ENCODE assay signal across 7 cellular contexts in genomic region chr14:63621975-63622374, GRCh38. TPM values are rescaled to one million over a fixed set of nuclear protein-coding genes. Genes with fewer than 3 reads are reported as not detected.
A peak's percentile ranks its signal among the peaks of the same experiment; 100 is the strongest.
DNase-seq lines count a peak whose midpoint lies in the region; ATAC-seq and TF ChIP-seq lines count a peak whose summit lies in the region.
"Not testable (repeated sequence)": the region's sequence is repeated elsewhere in the genome, so short reads cannot be mapped to it uniquely, and the experiment has no call there.

No MANE protein-coding gene starts in this region.

- H3K4me1 Mint-ChIP-seq in CD8-positive, alpha-beta T cell (ENCODE audit: low read depth), result peaks cover 46% of the 10 kb centered on the region
- H3K4me1 Mint-ChIP-seq in WTC11, brain, mesothelial cell of epicardium, nephron progenitor cell: not testable (repeated sequence)
- H3K4me1 Mint-ChIP-seq in activated naive CD4-positive, alpha-beta T cell treated with anti-CD3 and anti-CD28 coated beads, Interleukin-2, amount 50 U/mL, for 24 hours, result peaks cover 60% of the 10 kb centered on the region

- H3K36me3 Mint-ChIP-seq in CD8-positive, alpha-beta T cell, result peaks cover 65% of the 10 kb centered on the region
- H3K36me3 Mint-ChIP-seq in WTC11 (peaks cover 18% of the 10 kb centered on the region), brain (peaks cover 53% of the 10 kb centered on the region), mesothelial cell of epicardium (peaks cover 12% of the 10 kb centered on the region), nephron progenitor cell (ENCODE audit: low read depth) (peaks cover 48% of the 10 kb centered on the region)
- H3K36me3 Mint-ChIP-seq in activated naive CD4-positive, alpha-beta T cell treated with anti-CD3 and anti-CD28 coated beads, Interleukin-2, amount 50 U/mL, for 24 hours, result peaks cover 18% of the 10 kb centered on the region

- intact Hi-C loops in CD8-positive, alpha-beta T cell (cut with DNase I, micrococcal nuclease), result not testable (repeated sequence)

- H3K4me3 ChIP-seq in CD8-positive, alpha-beta T cell (ENCODE audit: low read depth, low read length); cardiac muscle cell: not testable (repeated sequence)

- H3K27ac ChIP-seq in CD8-positive, alpha-beta T cell (ENCODE audit: low read depth, low read length), result not testable (repeated sequence)
- peak overlapping the region; percentile 43 for H3K27ac ChIP-seq in cardiac muscle cell

- ATAC-seq in CD8-positive, alpha-beta T cell; WTC11: not testable (repeated sequence)

- H3K4me1 ChIP-seq in CD8-positive, alpha-beta T cell (ENCODE audit: insufficient read depth, low read length); cardiac muscle cell (ENCODE audit: low read depth): not testable (repeated sequence)

- H3K9me3 Mint-ChIP-seq in CD8-positive, alpha-beta T cell; WTC11; activated naive CD4-positive, alpha-beta T cell treated with anti-CD3 and anti-CD28 coated beads, Interleukin-2, amount 50 U/mL, for 24 hours; brain; mesothelial cell of epicardium; nephron progenitor cell: not testable (repeated sequence)

- not testable (repeated sequence) for TF ChIP-seq CTCF in CD8-positive, alpha-beta T cell (IDR thresholded peaks at IDR 0.05); WTC11 (IDR thresholded peaks at IDR 0.05); brain (conservative IDR thresholded peaks at IDR 0.05); cardiac muscle cell (IDR thresholded peaks at IDR 0.05; ENCODE audit: low read depth, low read length); mesothelial cell of epicardium (IDR thresholded peaks at IDR 0.05; ENCODE audit: unreplicated experiment); nephron progenitor cell (IDR thresholded peaks at IDR 0.05)

- not testable (repeated sequence) for H3K27me3 Mint-ChIP-seq in CD8-positive, alpha-beta T cell (ENCODE audit: low read depth); WTC11 (ENCODE audit: low read depth); activated naive CD4-positive, alpha-beta T cell treated with anti-CD3 and anti-CD28 coated beads, Interleukin-2, amount 50 U/mL, for 24 hours; brain; mesothelial cell of epicardium (ENCODE audit: low read depth); nephron progenitor cell (ENCODE audit: low read depth, poor library complexity)

- not testable (repeated sequence) for H3K9me3 ChIP-seq in CD8-positive, alpha-beta T cell (ENCODE audit: low read length); cardiac muscle cell (ENCODE audit: low read depth)

- DNase-seq in CD8-positive, alpha-beta T cell; WTC11 (ENCODE audit: low spot score); cardiac muscle cell (ENCODE audit: low read depth in 1 of 2, low spot score in 1 of 2); mesothelial cell of epicardium (ENCODE audit: low spot score in 2 of 2, unreplicated experiment in 2 of 2); nephron progenitor cell: not testable (repeated sequence)

- H3K27ac Mint-ChIP-seq in CD8-positive, alpha-beta T cell, result peak overlapping the region; percentile 20
- peak overlapping the region; percentile 55; the same call in 1 of the 2 replicates for H3K27ac Mint-ChIP-seq in WTC11
- peak overlapping the region; percentile 32 for H3K27ac Mint-ChIP-seq in activated naive CD4-positive, alpha-beta T cell treated with anti-CD3 and anti-CD28 coated beads, Interleukin-2, amount 50 U/mL, for 24 hours
- H3K27ac Mint-ChIP-seq in brain, result peak overlapping the region in 3 of 5 experiments; percentile 37 to 73 (median 68)
- peak overlapping the region; percentile 81 for H3K27ac Mint-ChIP-seq in mesothelial cell of epicardium
- H3K27ac Mint-ChIP-seq in nephron progenitor cell, result peak overlapping the region; percentile 95

- H3K27me3 ChIP-seq in CD8-positive, alpha-beta T cell (ENCODE audit: insufficient read depth, low read length); cardiac muscle cell: not testable (repeated sequence)

- not testable (repeated sequence) for H3K36me3 ChIP-seq in CD8-positive, alpha-beta T cell (ENCODE audit: insufficient read depth, low read length); cardiac muscle cell

- POLR2A ChIA-PET in CD8-positive, alpha-beta T cell (lab: Charles Lee); WTC11 (lab: Charles Lee): not testable (repeated sequence)

- CTCF ChIA-PET in CD8-positive, alpha-beta T cell (lab: Charles Lee), result interaction anchor here (1.2 to 2.2 kb wide), 3 partner anchors 11 to 148 kb away, joined by 4 to 5 read pairs (median 5); no protein-coding TSS in a partner anchor
- CTCF ChIA-PET in WTC11 (lab: Charles Lee), result interaction anchor here (1.0 kb wide), 1 partner anchor 1454 kb away, joined by 4 read pairs; no protein-coding TSS in a partner anchor

- not testable (repeated sequence) for H3K4me3 Mint-ChIP-seq in CD8-positive, alpha-beta T cell; WTC11; mesothelial cell of epicardium; nephron progenitor cell
- peak overlapping the region; percentile 60 for H3K4me3 Mint-ChIP-seq in activated naive CD4-positive, alpha-beta T cell treated with anti-CD3 and anti-CD28 coated beads, Interleukin-2, amount 50 U/mL, for 24 hours
- H3K4me3 Mint-ChIP-seq in brain, result peak overlapping the region in 1 of 5 experiments; percentile 32

RNA-seq across cellular contexts. Expression of gene WDR89, which starts 19.7 kb away (rescaled TPM):
- total RNA-seq in CD8-positive, alpha-beta T cell, result 10 to 100 TPM; 13.6 to 13.7 TPM
- total RNA-seq in WTC11 (2021) (27.2 to 28.9 TPM (median 27.5 TPM) in 3 replicates), cardiac muscle cell (9.0 and 10.4 TPM in 2 replicates), mesothelial cell of epicardium (16.2 to 18.4 TPM (median 16.7 TPM) in 3 replicates)
- polyA plus RNA-seq in brain (ENCODE audit: insufficient read depth, low read depth, low replicate concordance) (5.1 TPM), cardiac muscle cell (11.7 and 14.0 TPM in 2 replicates)

Comparison
In these comparisons a context has a peak if more than half of its experiments do, and no peak if none do; other contexts are left out.
1. H3K27ac Mint-ChIP-seq: peak in every context shown above with its lines; median percentile 95 in nephron progenitor cell; 81 in mesothelial cell of epicardium; 68 in brain; 55 in WTC11; 32 in activated naive CD4-positive, alpha-beta T cell treated with anti-CD3 and anti-CD28 coated beads, Interleukin-2, amount 50 U/mL, for 24 hours; 20 in CD8-positive, alpha-beta T cell.